28 cellular contexts compared by ENCODE assay signal in genomic region chr14:73997944-73998451, GRCh38. TPM values are rescaled to one million over a fixed set of nuclear protein-coding genes. Genes with fewer than 3 reads are reported as not detected.
A peak's percentile ranks its signal among the peaks of the same experiment; 100 is the strongest.
DNase-seq lines count a peak whose midpoint lies in the region; ATAC-seq and TF ChIP-seq lines count a peak whose summit lies in the region.
"Had no signal": no experiment of that assay in that cellular context is flagged by ENCODE, and none has a peak within 500 bp of the region (broad histone marks: within the 10 kb centered on the region; RNA-seq: fewer than 3 reads in every experiment).

No MANE protein-coding gene starts in this region.

- H3K4me1 ChIP-seq in liver (ENCODE audit: control insufficient read depth in 4 of 4, insufficient read depth in 4 of 4, low read length in 3 of 4), result peaks cover 12 to 51% (median 39%) of the 10 kb centered on the region in 4 donors
- H3K4me1 ChIP-seq in rectal smooth muscle tissue (ENCODE audit: control insufficient read depth, insufficient read depth, low read length), result no peaks in the 10 kb centered on the region
- H3K4me1 ChIP-seq in ascending aorta, result no peaks in the 10 kb centered on the region
- H3K4me1 ChIP-seq: gastroesophageal sphincter, HAP-1, upper lobe of right lung had no signal

- no peak for TF ChIP-seq RAD21 in liver (IDR thresholded peaks at IDR 0.05)

- H3K36me3 ChIP-seq in liver (ENCODE audit: control insufficient read depth in 4 of 4, insufficient read depth in 3 of 4, low read depth in 1 of 4, low read length in 3 of 4), result peaks cover 0 to 1% (median 0%) of the 10 kb centered on the region in 4 donors
- no peaks in the 10 kb centered on the region for H3K36me3 ChIP-seq in rectal smooth muscle tissue (ENCODE audit: control insufficient read depth, insufficient read depth, low read length)
- H3K36me3 ChIP-seq in ascending aorta, result peaks cover 3 to 18% of the 10 kb centered on the region in 2 donors
- H3K36me3 ChIP-seq: HAP-1 had no signal

- H3K4me3 ChIP-seq in liver (ENCODE audit: low read depth in 1 of 3, low read length in 3 of 3) (peak overlapping the region in 1 of 3 donors; percentile 15), rectal smooth muscle tissue (ENCODE audit: low read length) (no peak overlapping the region), ascending aorta (no peak overlapping the region)
- H3K4me3 ChIP-seq: gastroesophageal sphincter, HAP-1, upper lobe of right lung had no signal

- no peak overlapping the region for H3K9ac ChIP-seq in liver (ENCODE audit: low read depth in 1 of 2, low read length in 2 of 2)
- no peak overlapping the region for H3K9ac ChIP-seq in rectal smooth muscle tissue (ENCODE audit: low read length)

- no peaks in the 10 kb centered on the region for H3K27me3 ChIP-seq in liver (ENCODE audit: control insufficient read depth in 4 of 4, insufficient read depth in 4 of 4, low read length in 3 of 4)
- H3K27me3 ChIP-seq in rectal smooth muscle tissue (ENCODE audit: control insufficient read depth, insufficient read depth, low read length), result no peaks in the 10 kb centered on the region
- H3K27me3 ChIP-seq in ascending aorta, result no peaks in the 10 kb centered on the region
- H3K27me3 ChIP-seq: gastroesophageal sphincter, neutrophil, upper lobe of right lung had no signal

- TF ChIP-seq CTCF in liver (IDR thresholded peaks at IDR 0.05; ENCODE audit: low read depth, low read length, missing input control) (no peak), ascending aorta (IDR thresholded peaks at IDR 0.05) (no peak)

- ATAC-seq in HG03108 (IDR thresholded peaks at IDR 0.05; ENCODE audit: unreplicated experiment) (no peak), HG02678 (IDR thresholded peaks at IDR 0.05; ENCODE audit: unreplicated experiment) (no peak)
- ATAC-seq: gastroesophageal sphincter; Panc1; stimulated activated effector memory CD8-positive, alpha-beta T cell treated with anti-CD3 and anti-CD28 coated beads, Interleukin-12 subunit alpha, Interleukin-12 subunit beta, amount 100 ng/mL, for 72 hours; upper lobe of right lung had no signal

- peak; percentile 19 for DNase-seq in HT-29 (ENCODE audit: low spot score)
- DNase-seq in NCI-H69 (lab: John Stamatoyannopoulos, UW), result peak; percentile 91
- no peak for DNase-seq in activated T-helper 1 cell treated with anti-CD3 and anti-CD28 coated beads, Interleukin-12 subunit alpha, Interleukin-12 subunit beta, Interleukin-2, Interleukin-4 antibody, amounts not matched to agents 30 ng/mL and 10 ng/mL and 1 ng/mL, durations not matched to agents 14 hours and 24 hours and 36 hours (ENCODE audit: low spot score)
- no peak for DNase-seq in ascending aorta (ENCODE audit: low spot score in 2 of 2)
- DNase-seq: activated effector memory CD4-positive, alpha-beta T cell treated with Interleukin-2 at 50 U/mL for 16 hours; anterior cingulate cortex; C1 segment of cervical spinal cord; DMS53; effector CD4-positive, alpha-beta T cell; hypothalamus; IMR-90; NCI-H187; NCI-H2171 treated with DMSO at 0.1 percent for 48 hours; NCI-H524; SIG-M5; substantia nigra; upper lobe of right lung had no signal

- no peak overlapping the region for H3K4me3 Mint-ChIP-seq in activated T-helper 1 cell treated with anti-CD3 and anti-CD28 coated beads, Interleukin-12 subunit alpha, Interleukin-12 subunit beta, Interleukin-2, Interleukin-4 antibody, amounts not matched to agents 30 ng/mL and 10 ng/mL and 1 ng/mL, durations not matched to agents 14 hours and 24 hours and 36 hours
- H3K4me3 Mint-ChIP-seq: activated naive CD8-positive, alpha-beta T cell; memory B cell; stimulated activated effector memory CD8-positive, alpha-beta T cell treated with anti-CD3 and anti-CD28 coated beads, Interleukin-12 subunit alpha, Interleukin-12 subunit beta, amount 100 ng/mL, for 72 hours had no signal

- H3K27me3 Mint-ChIP-seq in activated T-helper 1 cell treated with anti-CD3 and anti-CD28 coated beads, Interleukin-12 subunit alpha, Interleukin-12 subunit beta, Interleukin-2, Interleukin-4 antibody, amounts not matched to agents 30 ng/mL and 10 ng/mL and 1 ng/mL, durations not matched to agents 14 hours and 24 hours and 36 hours (ENCODE audit: insufficient read depth), result no peaks in the 10 kb centered on the region
- H3K27me3 Mint-ChIP-seq: activated naive CD8-positive, alpha-beta T cell; memory B cell had no signal

- WGBS in liver, result 52% methylated on average over 7 of the region's 7 CpGs

- H3K36me3 Mint-ChIP-seq in activated T-helper 1 cell treated with anti-CD3 and anti-CD28 coated beads, Interleukin-12 subunit alpha, Interleukin-12 subunit beta, Interleukin-2, Interleukin-4 antibody, amounts not matched to agents 30 ng/mL and 10 ng/mL and 1 ng/mL, durations not matched to agents 14 hours and 24 hours and 36 hours (ENCODE audit: low read depth), result peaks cover 1% of the 10 kb centered on the region

- H3K9me3 ChIP-seq in liver (ENCODE audit: control insufficient read depth in 4 of 4, low read length in 3 of 4), result no peaks in the 10 kb centered on the region
- H3K9me3 ChIP-seq in ascending aorta, result no peaks in the 10 kb centered on the region
- H3K9me3 ChIP-seq: gastroesophageal sphincter, HAP-1, neutrophil, upper lobe of right lung had no signal

- no peak overlapping the region for H3K27ac Mint-ChIP-seq in activated T-helper 1 cell treated with anti-CD3 and anti-CD28 coated beads, Interleukin-12 subunit alpha, Interleukin-12 subunit beta, Interleukin-2, Interleukin-4 antibody, amounts not matched to agents 30 ng/mL and 10 ng/mL and 1 ng/mL, durations not matched to agents 14 hours and 24 hours and 36 hours
- H3K27ac Mint-ChIP-seq: activated naive CD8-positive, alpha-beta T cell; memory B cell; stimulated activated effector memory CD8-positive, alpha-beta T cell treated with anti-CD3 and anti-CD28 coated beads, Interleukin-12 subunit alpha, Interleukin-12 subunit beta, amount 100 ng/mL, for 72 hours had no signal

- intact Hi-C loops in activated T-helper 1 cell treated with anti-CD3 and anti-CD28 coated beads, Interleukin-12 subunit alpha, Interleukin-12 subunit beta, Interleukin-2, Interleukin-4 antibody, amounts not matched to agents 30 ng/mL and 10 ng/mL and 1 ng/mL, durations not matched to agents 14 hours and 24 hours and 36 hours (cut with micrococcal nuclease), result no loop called here
- intact Hi-C loops in ascending aorta (cut with DNase I), result no loop called here

- H3K4me1 Mint-ChIP-seq in activated T-helper 1 cell treated with anti-CD3 and anti-CD28 coated beads, Interleukin-12 subunit alpha, Interleukin-12 subunit beta, Interleukin-2, Interleukin-4 antibody, amounts not matched to agents 30 ng/mL and 10 ng/mL and 1 ng/mL, durations not matched to agents 14 hours and 24 hours and 36 hours (ENCODE audit: low read depth), result no peaks in the 10 kb centered on the region
- H3K4me1 Mint-ChIP-seq: stimulated activated effector memory CD8-positive, alpha-beta T cell treated with anti-CD3 and anti-CD28 coated beads, Interleukin-12 subunit alpha, Interleukin-12 subunit beta, amount 100 ng/mL, for 72 hours had no signal

- no peaks in the 10 kb centered on the region for H3K9me3 Mint-ChIP-seq in activated T-helper 1 cell treated with anti-CD3 and anti-CD28 coated beads, Interleukin-12 subunit alpha, Interleukin-12 subunit beta, Interleukin-2, Interleukin-4 antibody, amounts not matched to agents 30 ng/mL and 10 ng/mL and 1 ng/mL, durations not matched to agents 14 hours and 24 hours and 36 hours
- H3K9me3 Mint-ChIP-seq: memory B cell; stimulated activated effector memory CD8-positive, alpha-beta T cell treated with anti-CD3 and anti-CD28 coated beads, Interleukin-12 subunit alpha, Interleukin-12 subunit beta, amount 100 ng/mL, for 72 hours had no signal

- H3K27ac ChIP-seq in liver (ENCODE audit: low read depth in 1 of 2, low read length in 2 of 2) (peak overlapping the region; percentile 46 to 74), rectal smooth muscle tissue (ENCODE audit: low read depth, low read length) (peak overlapping the region; percentile 17), ascending aorta (no peak overlapping the region)
- H3K27ac ChIP-seq: gastroesophageal sphincter, neutrophil, upper lobe of right lung had no signal

TF ChIP-seq in liver, 16 proteins besides CTCF, POLR2A, EP300 and RAD21 (continues in another document):
- TF ChIP-seq SP1 (IDR thresholded peaks at IDR 0.05) (no peak), JUND (IDR thresholded peaks at IDR 0.05) (no peak), YY1 (IDR thresholded peaks at IDR 0.05) (no peak), HNF4G (IDR thresholded peaks at IDR 0.05) (no peak), HNF4A (conservative IDR thresholded peaks at IDR 0.05) (no peak), FOXA1 (IDR thresholded peaks at IDR 0.05) (no peak), EGR1 (IDR thresholded peaks at IDR 0.05; ENCODE audit: low read depth in 2 of 2) (no peak)

RNA-seq across cellular contexts. Expression of gene ENTPD5, which starts 21.1 kb away (rescaled TPM):
- total RNA-seq in HT-29 (2014; rRNA removed; shearing (Covaris generic)), result 11.3 and 11.4 TPM in 2 replicates
- total RNA-seq in liver, result 100 to 1,000 TPM in 1 of 2 donors, 10 to 100 TPM in 1; 38.1 to 276 TPM
- 10 to 100 TPM; 53.4 to 99.5 TPM for polyA plus RNA-seq in liver
- total RNA-seq in activated T-helper 1 cell treated with anti-CD3 and anti-CD28 coated beads, Interleukin-12 subunit alpha, Interleukin-12 subunit beta, Interleukin-2, Interleukin-4 antibody, amounts not matched to agents 30 ng/mL and 10 ng/mL and 1 ng/mL, durations not matched to agents 14 hours and 24 hours and 36 hours, result 10.7 and 12.2 TPM in 2 replicates
- total RNA-seq in ascending aorta, result 2.6 TPM

RNA-seq across cellular contexts. Expression of gene BBOF1, which starts 21.2 kb away (rescaled TPM):
- 0.05 and 0.50 TPM in 2 replicates for total RNA-seq in HT-29 (2014; rRNA removed; shearing (Covaris generic))
- total RNA-seq in liver (1 to 10 TPM; 2.4 to 2.8 TPM), ascending aorta (16.2 TPM)
- 1 to 10 TPM; 1.0 to 1.8 TPM for polyA plus RNA-seq in liver
- total RNA-seq in activated T-helper 1 cell treated with anti-CD3 and anti-CD28 coated beads, Interleukin-12 subunit alpha, Interleukin-12 subunit beta, Interleukin-2, Interleukin-4 antibody, amounts not matched to agents 30 ng/mL and 10 ng/mL and 1 ng/mL, durations not matched to agents 14 hours and 24 hours and 36 hours, result 0.51 and 0.88 TPM in 2 replicates

RNA-seq across cellular contexts. Expression of gene COQ6, which starts 47.9 kb away (rescaled TPM):
- total RNA-seq in HT-29 (2014; rRNA removed; shearing (Covaris generic)), result 13.1 and 21.5 TPM in 2 replicates
- total RNA-seq in liver (10 to 100 TPM; 12.6 to 17.1 TPM), ascending aorta (6.7 TPM)
- polyA plus RNA-seq in liver, result 10 to 100 TPM; 19.9 to 33.7 TPM
- total RNA-seq in activated T-helper 1 cell treated with anti-CD3 and anti-CD28 coated beads, Interleukin-12 subunit alpha, Interleukin-12 subunit beta, Interleukin-2, Interleukin-4 antibody, amounts not matched to agents 30 ng/mL and 10 ng/mL and 1 ng/mL, durations not matched to agents 14 hours and 24 hours and 36 hours, result 17.9 and 19.2 TPM in 2 replicates

RNA-seq across cellular contexts. Expression of gene FAM161B, which starts 48.1 kb away (rescaled TPM):
- total RNA-seq in HT-29 (2014; rRNA removed; shearing (Covaris generic)), result 0.31 and 0.39 TPM in 2 replicates
- total RNA-seq in liver, result 1 to 10 TPM; 1.4 to 1.5 TPM
- under 1 TPM; 0.79 to 0.96 TPM for polyA plus RNA-seq in liver
- total RNA-seq in activated T-helper 1 cell treated with anti-CD3 and anti-CD28 coated beads, Interleukin-12 subunit alpha, Interleukin-12 subunit beta, Interleukin-2, Interleukin-4 antibody, amounts not matched to agents 30 ng/mL and 10 ng/mL and 1 ng/mL, durations not matched to agents 14 hours and 24 hours and 36 hours, result 0.76 and 0.83 TPM in 2 replicates
- total RNA-seq in ascending aorta, result 0.53 TPM

Comparison
In these comparisons a context has a peak if more than half of its experiments do, and no peak if none do; other contexts are left out.
1. DNase-seq: peak in HT-29 (single experiment) and NCI-H69 (single experiment); none in activated T-helper 1 cell treated with anti-CD3 and anti-CD28 coated beads, Interleukin-12 subunit alpha, Interleukin-12 subunit beta, Interleukin-2, Interleukin-4 antibody, amounts not matched to agents 30 ng/mL and 10 ng/mL and 1 ng/mL, durations not matched to agents 14 hours and 24 hours and 36 hours (single experiment) and ascending aorta (0 of 2).
2. H3K27ac ChIP-seq: peak in liver (2 of 2) and rectal smooth muscle tissue (single experiment); none in ascending aorta (0 of 2).